12 cellular contexts compared by ENCODE assay signal in the genomic region with DNA sequence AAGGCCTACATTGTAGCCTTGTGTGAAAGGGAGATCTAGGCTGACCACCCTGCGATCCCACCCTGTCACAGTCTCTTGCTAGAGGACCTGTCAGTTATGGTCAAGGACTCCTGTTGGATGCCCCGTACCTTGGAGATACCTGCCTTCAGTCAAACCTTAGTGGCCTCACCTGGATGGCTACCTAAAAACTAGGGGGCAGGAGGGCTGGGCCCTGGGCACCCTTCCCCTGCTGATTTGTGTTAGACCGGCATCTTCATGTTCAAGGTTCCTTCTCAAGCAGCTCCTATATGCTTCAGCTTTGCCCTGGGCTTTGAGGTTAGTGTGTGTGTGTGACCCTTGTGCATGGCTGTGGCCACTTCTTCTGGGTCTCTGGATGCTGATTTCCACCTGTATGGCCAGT. TPM values are rescaled to one million over a fixed set of nuclear protein-coding genes. Genes with fewer than 3 reads are reported as not detected.
"Had no signal": no experiment of that assay in that cellular context is flagged by ENCODE, and none has a peak within 500 bp of the region (broad histone marks: within the 10 kb centered on the region; RNA-seq: fewer than 3 reads in every experiment).

No MANE protein-coding gene starts in this region.

- H3K27ac ChIP-seq: GM23248, HL-60 had no signal

- H3K9me3 Mint-ChIP-seq: HFFc6, IgD-negative memory B cell had no signal

- H3K36me3 Mint-ChIP-seq: IgD-negative memory B cell had no signal

- H3K4me3 ChIP-seq: GM23248, HAP-1 had no signal

- ATAC-seq: HCT116, HepG2 had no signal

- H3K4me1 ChIP-seq: HAP-1 had no signal

- DNase-seq: GM23248, GOT3, H7, HFFc6, KBM-7 had no signal

- H3K36me3 ChIP-seq: HAP-1 had no signal

- H3K27ac Mint-ChIP-seq: HFFc6, IgD-negative memory B cell had no signal

- H3K9me3 ChIP-seq: HAP-1 had no signal

- H3K4me3 Mint-ChIP-seq: HFFc6, IgD-negative memory B cell had no signal

RNA-seq across cellular contexts. Expression of a gene that starts 35.3 kb away (rescaled TPM):
- total RNA-seq: GM23248, H4, H7, HepG2, HFFc6, HT1080 had no signal
